In the genomic region with DNA sequence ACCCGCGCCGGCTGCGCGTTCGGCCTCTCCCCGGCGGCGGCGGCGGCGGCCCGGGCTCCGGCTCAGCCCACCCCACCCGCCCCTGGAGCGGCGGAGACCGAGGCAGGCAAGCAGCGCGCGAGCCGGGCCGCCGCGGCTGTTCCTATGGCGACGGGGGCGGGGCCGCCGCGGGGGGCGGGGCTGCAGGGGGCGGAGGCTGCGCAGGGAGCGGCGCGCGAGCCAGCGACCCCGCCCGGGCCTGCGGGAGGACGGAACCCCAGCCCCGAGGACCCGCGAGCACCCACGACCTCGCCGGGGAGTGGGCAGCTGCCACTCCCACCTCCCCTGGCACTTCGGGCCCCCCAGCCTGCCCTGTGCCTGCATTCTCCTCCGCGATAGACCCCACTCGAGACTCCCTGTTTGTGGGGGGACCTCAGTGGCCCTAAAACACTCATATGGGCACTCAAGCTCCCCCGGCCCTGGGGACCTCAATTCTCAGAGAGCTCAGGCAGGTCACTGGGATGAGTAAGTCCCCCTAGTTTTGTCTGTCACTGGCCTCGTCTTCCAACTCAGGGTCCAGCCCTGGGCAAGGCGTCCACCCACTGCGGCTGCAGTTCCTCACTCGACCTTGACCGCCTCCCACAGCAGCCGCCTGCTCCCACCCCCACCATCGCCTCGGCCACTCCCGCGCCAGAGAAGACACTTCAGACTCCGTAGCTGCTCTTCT, we compare ENCODE assay signal across 1 cellular context.
TF ChIP-seq lines count a peak whose summit lies in the region.

A gene (minus strand): TSS at position 115 of the 706 bp plus-strand sequence. CDS start 597 bp downstream, outside the sequence.

TF ChIP-seq in K562, 482 proteins besides CTCF, POLR2A, EP300 and RAD21 (continued from another document and continues in another):
- TF ChIP-seq, protein P1, sequence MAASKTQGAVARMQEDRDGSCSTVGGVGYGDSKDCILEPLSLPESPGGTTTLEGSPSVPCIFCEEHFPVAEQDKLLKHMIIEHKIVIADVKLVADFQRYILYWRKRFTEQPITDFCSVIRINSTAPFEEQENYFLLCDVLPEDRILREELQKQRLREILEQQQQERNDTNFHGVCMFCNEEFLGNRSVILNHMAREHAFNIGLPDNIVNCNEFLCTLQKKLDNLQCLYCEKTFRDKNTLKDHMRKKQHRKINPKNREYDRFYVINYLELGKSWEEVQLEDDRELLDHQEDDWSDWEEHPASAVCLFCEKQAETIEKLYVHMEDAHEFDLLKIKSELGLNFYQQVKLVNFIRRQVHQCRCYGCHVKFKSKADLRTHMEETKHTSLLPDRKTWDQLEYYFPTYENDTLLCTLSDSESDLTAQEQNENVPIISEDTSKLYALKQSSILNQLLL (CRISPR knock-in tag; IDR thresholded peaks at IDR 0.05; ENCODE audit: borderline replicate concordance) = no peak
- TF ChIP-seq ZNF146 (CRISPR knock-in tag; IDR thresholded peaks at IDR 0.05; ENCODE audit: unreplicated experiment) = no peak
- TF ChIP-seq MTA1 (IDR thresholded peaks at IDR 0.05; ENCODE audit: borderline replicate concordance) = no peak
- TF ChIP-seq SNIP1 (IDR thresholded peaks at IDR 0.05; ENCODE audit: low read depth) = no peak
- TF ChIP-seq ZKSCAN8 (CRISPR knock-in tag; IDR thresholded peaks at IDR 0.05) = no peak
- TF ChIP-seq WHSC1 (IDR thresholded peaks at IDR 0.05; ENCODE audit: low read length) = no peak
- peak in 1 of 2 experiments; percentile 77; a peak in 2 of 4 replicates for TF ChIP-seq MAZ (CRISPR knock-in tag; conservative IDR thresholded peaks at IDR 0.05 in 1 of 2, IDR thresholded peaks at IDR 0.05 in 1 of 2)
- 0 out of 2 replicates have a peak, but pooled peaks have one; percentile 73 for TF ChIP-seq ZNF830 (CRISPR knock-in tag; IDR thresholded peaks at IDR 0.05)
- TF ChIP-seq KDM2B (CRISPR knock-in tag; IDR thresholded peaks at IDR 0.05) = no peak
- no peak for TF ChIP-seq ZNF253 (CRISPR knock-in tag; conservative IDR thresholded peaks at IDR 0.05)
- TF ChIP-seq, protein P2, sequence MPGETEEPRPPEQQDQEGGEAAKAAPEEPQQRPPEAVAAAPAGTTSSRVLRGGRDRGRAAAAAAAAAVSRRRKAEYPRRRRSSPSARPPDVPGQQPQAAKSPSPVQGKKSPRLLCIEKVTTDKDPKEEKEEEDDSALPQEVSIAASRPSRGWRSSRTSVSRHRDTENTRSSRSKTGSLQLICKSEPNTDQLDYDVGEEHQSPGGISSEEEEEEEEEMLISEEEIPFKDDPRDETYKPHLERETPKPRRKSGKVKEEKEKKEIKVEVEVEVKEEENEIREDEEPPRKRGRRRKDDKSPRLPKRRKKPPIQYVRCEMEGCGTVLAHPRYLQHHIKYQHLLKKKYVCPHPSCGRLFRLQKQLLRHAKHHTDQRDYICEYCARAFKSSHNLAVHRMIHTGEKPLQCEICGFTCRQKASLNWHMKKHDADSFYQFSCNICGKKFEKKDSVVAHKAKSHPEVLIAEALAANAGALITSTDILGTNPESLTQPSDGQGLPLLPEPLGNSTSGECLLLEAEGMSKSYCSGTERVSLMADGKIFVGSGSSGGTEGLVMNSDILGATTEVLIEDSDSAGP (CRISPR knock-in tag; IDR thresholded peaks at IDR 0.05) = no peak
- no peak for TF ChIP-seq ZNF76 (CRISPR knock-in tag; IDR thresholded peaks at IDR 0.05; ENCODE audit: borderline replicate concordance)
- TF ChIP-seq, protein P3, sequence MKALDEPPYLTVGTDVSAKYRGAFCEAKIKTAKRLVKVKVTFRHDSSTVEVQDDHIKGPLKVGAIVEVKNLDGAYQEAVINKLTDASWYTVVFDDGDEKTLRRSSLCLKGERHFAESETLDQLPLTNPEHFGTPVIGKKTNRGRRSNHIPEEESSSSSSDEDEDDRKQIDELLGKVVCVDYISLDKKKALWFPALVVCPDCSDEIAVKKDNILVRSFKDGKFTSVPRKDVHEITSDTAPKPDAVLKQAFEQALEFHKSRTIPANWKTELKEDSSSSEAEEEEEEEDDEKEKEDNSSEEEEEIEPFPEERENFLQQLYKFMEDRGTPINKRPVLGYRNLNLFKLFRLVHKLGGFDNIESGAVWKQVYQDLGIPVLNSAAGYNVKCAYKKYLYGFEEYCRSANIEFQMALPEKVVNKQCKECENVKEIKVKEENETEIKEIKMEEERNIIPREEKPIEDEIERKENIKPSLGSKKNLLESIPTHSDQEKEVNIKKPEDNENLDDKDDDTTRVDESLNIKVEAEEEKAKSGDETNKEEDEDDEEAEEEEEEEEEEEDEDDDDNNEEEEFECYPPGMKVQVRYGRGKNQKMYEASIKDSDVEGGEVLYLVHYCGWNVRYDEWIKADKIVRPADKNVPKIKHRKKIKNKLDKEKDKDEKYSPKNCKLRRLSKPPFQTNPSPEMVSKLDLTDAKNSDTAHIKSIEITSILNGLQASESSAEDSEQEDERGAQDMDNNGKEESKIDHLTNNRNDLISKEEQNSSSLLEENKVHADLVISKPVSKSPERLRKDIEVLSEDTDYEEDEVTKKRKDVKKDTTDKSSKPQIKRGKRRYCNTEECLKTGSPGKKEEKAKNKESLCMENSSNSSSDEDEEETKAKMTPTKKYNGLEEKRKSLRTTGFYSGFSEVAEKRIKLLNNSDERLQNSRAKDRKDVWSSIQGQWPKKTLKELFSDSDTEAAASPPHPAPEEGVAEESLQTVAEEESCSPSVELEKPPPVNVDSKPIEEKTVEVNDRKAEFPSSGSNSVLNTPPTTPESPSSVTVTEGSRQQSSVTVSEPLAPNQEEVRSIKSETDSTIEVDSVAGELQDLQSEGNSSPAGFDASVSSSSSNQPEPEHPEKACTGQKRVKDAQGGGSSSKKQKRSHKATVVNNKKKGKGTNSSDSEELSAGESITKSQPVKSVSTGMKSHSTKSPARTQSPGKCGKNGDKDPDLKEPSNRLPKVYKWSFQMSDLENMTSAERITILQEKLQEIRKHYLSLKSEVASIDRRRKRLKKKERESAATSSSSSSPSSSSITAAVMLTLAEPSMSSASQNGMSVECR (CRISPR knock-in tag; IDR thresholded peaks at IDR 0.05) = no peak
- TF ChIP-seq RBM14 (IDR thresholded peaks at IDR 0.05; ENCODE audit: borderline replicate concordance, insufficient read depth, low read depth, low read length) = no peak
- TF ChIP-seq, protein P4, sequence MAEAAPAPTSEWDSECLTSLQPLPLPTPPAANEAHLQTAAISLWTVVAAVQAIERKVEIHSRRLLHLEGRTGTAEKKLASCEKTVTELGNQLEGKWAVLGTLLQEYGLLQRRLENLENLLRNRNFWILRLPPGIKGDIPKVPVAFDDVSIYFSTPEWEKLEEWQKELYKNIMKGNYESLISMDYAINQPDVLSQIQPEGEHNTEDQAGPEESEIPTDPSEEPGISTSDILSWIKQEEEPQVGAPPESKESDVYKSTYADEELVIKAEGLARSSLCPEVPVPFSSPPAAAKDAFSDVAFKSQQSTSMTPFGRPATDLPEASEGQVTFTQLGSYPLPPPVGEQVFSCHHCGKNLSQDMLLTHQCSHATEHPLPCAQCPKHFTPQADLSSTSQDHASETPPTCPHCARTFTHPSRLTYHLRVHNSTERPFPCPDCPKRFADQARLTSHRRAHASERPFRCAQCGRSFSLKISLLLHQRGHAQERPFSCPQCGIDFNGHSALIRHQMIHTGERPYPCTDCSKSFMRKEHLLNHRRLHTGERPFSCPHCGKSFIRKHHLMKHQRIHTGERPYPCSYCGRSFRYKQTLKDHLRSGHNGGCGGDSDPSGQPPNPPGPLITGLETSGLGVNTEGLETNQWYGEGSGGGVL (CRISPR knock-in tag; IDR thresholded peaks at IDR 0.05) = no peak
- TF ChIP-seq, protein P5, sequence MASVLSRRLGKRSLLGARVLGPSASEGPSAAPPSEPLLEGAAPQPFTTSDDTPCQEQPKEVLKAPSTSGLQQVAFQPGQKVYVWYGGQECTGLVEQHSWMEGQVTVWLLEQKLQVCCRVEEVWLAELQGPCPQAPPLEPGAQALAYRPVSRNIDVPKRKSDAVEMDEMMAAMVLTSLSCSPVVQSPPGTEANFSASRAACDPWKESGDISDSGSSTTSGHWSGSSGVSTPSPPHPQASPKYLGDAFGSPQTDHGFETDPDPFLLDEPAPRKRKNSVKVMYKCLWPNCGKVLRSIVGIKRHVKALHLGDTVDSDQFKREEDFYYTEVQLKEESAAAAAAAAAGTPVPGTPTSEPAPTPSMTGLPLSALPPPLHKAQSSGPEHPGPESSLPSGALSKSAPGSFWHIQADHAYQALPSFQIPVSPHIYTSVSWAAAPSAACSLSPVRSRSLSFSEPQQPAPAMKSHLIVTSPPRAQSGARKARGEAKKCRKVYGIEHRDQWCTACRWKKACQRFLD (CRISPR knock-in tag; IDR thresholded peaks at IDR 0.05) = no peak
- no peak for TF ChIP-seq GTF2E2 (tag; IDR thresholded peaks at IDR 0.05)
- TF ChIP-seq, protein P6, sequence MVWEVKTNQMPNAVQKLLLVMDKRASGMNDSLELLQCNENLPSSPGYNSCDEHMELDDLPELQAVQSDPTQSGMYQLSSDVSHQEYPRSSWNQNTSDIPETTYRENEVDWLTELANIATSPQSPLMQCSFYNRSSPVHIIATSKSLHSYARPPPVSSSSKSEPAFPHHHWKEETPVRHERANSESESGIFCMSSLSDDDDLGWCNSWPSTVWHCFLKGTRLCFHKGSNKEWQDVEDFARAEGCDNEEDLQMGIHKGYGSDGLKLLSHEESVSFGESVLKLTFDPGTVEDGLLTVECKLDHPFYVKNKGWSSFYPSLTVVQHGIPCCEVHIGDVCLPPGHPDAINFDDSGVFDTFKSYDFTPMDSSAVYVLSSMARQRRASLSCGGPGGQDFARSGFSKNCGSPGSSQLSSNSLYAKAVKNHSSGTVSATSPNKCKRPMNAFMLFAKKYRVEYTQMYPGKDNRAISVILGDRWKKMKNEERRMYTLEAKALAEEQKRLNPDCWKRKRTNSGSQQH (CRISPR knock-in tag; IDR thresholded peaks at IDR 0.05) = peak; percentile 52; the same call in 1 of the 2 replicates
- TF ChIP-seq MTF1 (CRISPR knock-in tag; IDR thresholded peaks at IDR 0.05; ENCODE audit: borderline replicate concordance) = no peak
- no peak for TF ChIP-seq HDAC8 (tag; IDR thresholded peaks at IDR 0.05)
- TF ChIP-seq, protein P7, sequence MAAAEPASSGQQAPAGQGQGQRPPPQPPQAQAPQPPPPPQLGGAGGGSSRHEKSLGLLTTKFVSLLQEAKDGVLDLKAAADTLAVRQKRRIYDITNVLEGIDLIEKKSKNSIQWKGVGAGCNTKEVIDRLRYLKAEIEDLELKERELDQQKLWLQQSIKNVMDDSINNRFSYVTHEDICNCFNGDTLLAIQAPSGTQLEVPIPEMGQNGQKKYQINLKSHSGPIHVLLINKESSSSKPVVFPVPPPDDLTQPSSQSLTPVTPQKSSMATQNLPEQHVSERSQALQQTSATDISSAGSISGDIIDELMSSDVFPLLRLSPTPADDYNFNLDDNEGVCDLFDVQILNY (CRISPR knock-in tag; IDR thresholded peaks at IDR 0.05) = no peak
- TF ChIP-seq CAMTA2 (CRISPR knock-in tag; conservative IDR thresholded peaks at IDR 0.05) = no peak
- TF ChIP-seq SAFB (IDR thresholded peaks at IDR 0.05; ENCODE audit: borderline replicate concordance, low read depth, low read length) = peak; percentile 81; the same call in 1 of the 2 replicates
- TF ChIP-seq, protein P8, sequence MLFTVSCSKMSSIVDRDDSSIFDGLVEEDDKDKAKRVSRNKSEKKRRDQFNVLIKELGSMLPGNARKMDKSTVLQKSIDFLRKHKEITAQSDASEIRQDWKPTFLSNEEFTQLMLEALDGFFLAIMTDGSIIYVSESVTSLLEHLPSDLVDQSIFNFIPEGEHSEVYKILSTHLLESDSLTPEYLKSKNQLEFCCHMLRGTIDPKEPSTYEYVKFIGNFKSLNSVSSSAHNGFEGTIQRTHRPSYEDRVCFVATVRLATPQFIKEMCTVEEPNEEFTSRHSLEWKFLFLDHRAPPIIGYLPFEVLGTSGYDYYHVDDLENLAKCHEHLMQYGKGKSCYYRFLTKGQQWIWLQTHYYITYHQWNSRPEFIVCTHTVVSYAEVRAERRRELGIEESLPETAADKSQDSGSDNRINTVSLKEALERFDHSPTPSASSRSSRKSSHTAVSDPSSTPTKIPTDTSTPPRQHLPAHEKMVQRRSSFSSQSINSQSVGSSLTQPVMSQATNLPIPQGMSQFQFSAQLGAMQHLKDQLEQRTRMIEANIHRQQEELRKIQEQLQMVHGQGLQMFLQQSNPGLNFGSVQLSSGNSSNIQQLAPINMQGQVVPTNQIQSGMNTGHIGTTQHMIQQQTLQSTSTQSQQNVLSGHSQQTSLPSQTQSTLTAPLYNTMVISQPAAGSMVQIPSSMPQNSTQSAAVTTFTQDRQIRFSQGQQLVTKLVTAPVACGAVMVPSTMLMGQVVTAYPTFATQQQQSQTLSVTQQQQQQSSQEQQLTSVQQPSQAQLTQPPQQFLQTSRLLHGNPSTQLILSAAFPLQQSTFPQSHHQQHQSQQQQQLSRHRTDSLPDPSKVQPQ (CRISPR knock-in tag; IDR thresholded peaks at IDR 0.05; ENCODE audit: borderline replicate concordance) = no peak
- TF ChIP-seq MYC (IDR thresholded peaks at IDR 0.05; ENCODE audit: low read depth, low read length) = 0 out of 2 replicates have a peak, but pooled peaks have one; percentile 22
- TF ChIP-seq MYC (CRISPR knock-in tag; IDR thresholded peaks at IDR 0.05; ENCODE audit: borderline replicate concordance, low read depth) = no peak
